ENCODE assay signal across 38 cellular contexts in genomic region chr22:39789794-39790193, GRCh38.
"Had no signal": no experiment of that assay in that cellular context is flagged by ENCODE, and none has a peak within 500 bp of the region (broad histone marks: within the 10 kb centered on the region; RNA-seq: fewer than 3 reads in every experiment).

No MANE protein-coding gene starts in this region.

- H3K9me3 ChIP-seq: ascending aorta had no signal

- H3K4me1 ChIP-seq: ascending aorta had no signal

- H3K27ac ChIP-seq: ascending aorta, cardiac muscle cell, PC-9, RWPE1, VCaP had no signal

- H3K27ac Mint-ChIP-seq: activated B cell treated with CpG ODN at 0.5 μM for 24 hours; activated CD4-positive, alpha-beta memory T cell treated with anti-CD3 and anti-CD28 coated beads, Interleukin-2, amount 10 ng/mL, durations not matched to agents 7 days and 5 days; activated CD8-positive, alpha-beta memory T cell treated with anti-CD3 and anti-CD28 coated beads, Interleukin-2, amount 10 ng/mL, durations not matched to agents 7 days and 5 days; activated naive CD8-positive, alpha-beta T cell treated with anti-CD3 and anti-CD28 coated beads for 36 hours; activated T-cell treated with anti-CD3 and anti-CD28 coated beads, Interleukin-2, amount 50 U/mL, for 72 hours; activated T-helper 17 cell treated with anti-CD3 and anti-CD28 coated beads, Interleukin-2, amount 50 U/mL, for 72 hours had no signal

- H3K4me2 ChIP-seq: PC-9 had no signal

- H3K4me3 Mint-ChIP-seq: activated B cell treated with CpG ODN at 0.5 μM for 24 hours; activated CD4-positive, alpha-beta memory T cell treated with anti-CD3 and anti-CD28 coated beads, Interleukin-2, amount 10 ng/mL, durations not matched to agents 7 days and 5 days; activated CD8-positive, alpha-beta memory T cell treated with anti-CD3 and anti-CD28 coated beads, Interleukin-2, amount 10 ng/mL, durations not matched to agents 7 days and 5 days; activated naive CD8-positive, alpha-beta T cell treated with anti-CD3 and anti-CD28 coated beads for 36 hours; activated T-cell treated with anti-CD3 and anti-CD28 coated beads, Interleukin-2, amount 50 U/mL, for 72 hours; activated T-helper 17 cell treated with anti-CD3 and anti-CD28 coated beads, Interleukin-2, amount 50 U/mL, for 72 hours; central memory CD8-positive, alpha-beta T cell had no signal

- H3K4me1 Mint-ChIP-seq: activated B cell treated with CpG ODN at 0.5 μM for 24 hours; activated T-helper 17 cell treated with anti-CD3 and anti-CD28 coated beads, Interleukin-2, amount 50 U/mL, for 72 hours had no signal

- H2AFZ ChIP-seq: PC-9 had no signal

- H3K36me3 ChIP-seq: ascending aorta, cardiac muscle cell had no signal

- H3K27me3 Mint-ChIP-seq: activated B cell treated with CpG ODN at 0.5 μM for 24 hours; activated naive CD8-positive, alpha-beta T cell treated with anti-CD3 and anti-CD28 coated beads for 36 hours; activated T-helper 17 cell treated with anti-CD3 and anti-CD28 coated beads, Interleukin-2, amount 50 U/mL, for 72 hours; central memory CD8-positive, alpha-beta T cell had no signal

- H3K9me3 Mint-ChIP-seq: activated naive CD8-positive, alpha-beta T cell treated with anti-CD3 and anti-CD28 coated beads for 36 hours; activated T-cell treated with anti-CD3 and anti-CD28 coated beads, Interleukin-2, amount 50 U/mL, for 72 hours; activated T-helper 17 cell treated with anti-CD3 and anti-CD28 coated beads, Interleukin-2, amount 50 U/mL, for 72 hours; central memory CD8-positive, alpha-beta T cell had no signal

- H3K27me3 ChIP-seq: ascending aorta, cardiac muscle cell had no signal

- H3K4me3 ChIP-seq: ascending aorta, cardiac muscle cell, PC-9 had no signal

- DNase-seq: activated B cell treated with CpG ODN at 0.5 μM for 24 hours; activated CD4-positive, alpha-beta memory T cell treated with anti-CD3 and anti-CD28 coated beads, Interleukin-2, amount 10 ng/mL, durations not matched to agents 7 days and 5 days; activated CD4-positive, alpha-beta T cell treated with anti-CD3 and anti-CD28 coated beads for 4 hours; activated CD4-positive, CD25-positive, alpha-beta regulatory T cell treated with anti-CD3 and anti-CD28 coated beads, Interleukin-2, amount 50 U/mL, for 72 hours; activated CD8-positive, alpha-beta memory T cell treated with anti-CD3 and anti-CD28 coated beads for 24 hours; activated CD8-positive, alpha-beta memory T cell treated with anti-CD3 and anti-CD28 coated beads, Interleukin-2, amount 10 ng/mL, durations not matched to agents 7 days and 5 days; activated CD8-positive, alpha-beta memory T cell treated with anti-CD3 and anti-CD28 coated beads, Interleukin-2, amount 50 U/mL, for 48 hours; activated effector memory CD4-positive, alpha-beta T cell treated with anti-CD3 and anti-CD28 coated beads, Interleukin-2, amount 50 U/mL, for 16 hours; activated naive CD4-positive, alpha-beta T cell; activated naive CD4-positive, alpha-beta T cell treated with anti-CD3 and anti-CD28 coated beads, Interleukin-2, amount 50 U/mL, for 16 hours; activated naive CD8-positive, alpha-beta T cell treated with anti-CD3 and anti-CD28 coated beads for 36 hours; activated T-cell treated with anti-CD3 and anti-CD28 coated beads, Interleukin-2, amount 50 U/mL, for 72 hours; amygdala; Kasumi-1; KG1; MM.1S; MV-4-11; NCI-H1092; NCI-H1436 treated with DMSO at 0.1 percent for 48 hours; NCI-H1694 treated with DMSO at 0.1 percent for 48 hours; NCI-H2029; NCI-H345; NCI-H524 treated with DMSO at 0.1 percent for 48 hours; NCI-H748 treated with DMSO at 0.1 percent for 48 hours; NK-92 treated with Interleukin-12 subunit alpha and Interleukin-12 subunit beta, amount 100 ng/mL, for 24 hours; PC-9; SIG-M5; T-helper 1 cell; T-helper 2 cell; T-helper 9 cell had no signal

- ATAC-seq: activated CD8-positive, alpha-beta memory T cell treated with anti-CD3 and anti-CD28 coated beads, Interleukin-2, amount 10 ng/mL, durations not matched to agents 7 days and 5 days; activated T-cell treated with anti-CD3 and anti-CD28 coated beads, Interleukin-2, amount 50 U/mL, for 72 hours; activated T-helper 17 cell treated with anti-CD3 and anti-CD28 coated beads, Interleukin-2, amount 50 U/mL, for 72 hours; Right ventricle myocardium inferior; SK-N-SH treated with all-trans-retinoic acid at 6 μM for 48 hours had no signal
